Comparison of ENCODE assay signal across 1 cellular context in genomic region chr2:20065885-20066602, GRCh38.
TF ChIP-seq lines count a peak whose summit lies in the region.

No MANE protein-coding gene starts in this region.

TF ChIP-seq in HepG2, 621 proteins besides CTCF, POLR2A, EP300 and RAD21 (continued from another document and continues in another):
- TF ChIP-seq MAX (IDR thresholded peaks at IDR 0.05) (0 out of 2 replicates have a peak, but pooled peaks have one; percentile 27), ATF7 (IDR thresholded peaks at IDR 0.05) (no peak), ATF7 (CRISPR knock-in tag; IDR thresholded peaks at IDR 0.05) (no peak; the same call in 1 of the 2 replicates), SAP130 (CRISPR knock-in tag; IDR thresholded peaks at IDR 0.05; ENCODE audit: low read depth) (peak; percentile 79), NFIC (IDR thresholded peaks at IDR 0.05; ENCODE audit: low read length) (peak; percentile 70; the same call in 1 of the 2 replicates), CERS6 (CRISPR knock-in tag; IDR thresholded peaks at IDR 0.05) (no peak), ZNF605 (CRISPR knock-in tag; IDR thresholded peaks at IDR 0.05) (peak; percentile 78), SIN3A (IDR thresholded peaks at IDR 0.05; ENCODE audit: borderline replicate concordance, low read depth, low read length) (no peak), ZNF644 (CRISPR knock-in tag; IDR thresholded peaks at IDR 0.05; ENCODE audit: low read depth) (peak; percentile 95), ZBTB4 (CRISPR knock-in tag; IDR thresholded peaks at IDR 0.05; ENCODE audit: borderline replicate concordance) (peak; percentile 67; the same call in 1 of the 2 replicates), IRF9 (CRISPR knock-in tag; IDR thresholded peaks at IDR 0.05; ENCODE audit: borderline replicate concordance) (peak; percentile 58; the same call in 1 of the 2 replicates), ATF6 (CRISPR knock-in tag; conservative IDR thresholded peaks at IDR 0.05) (no peak), ZNF713 (CRISPR knock-in tag; IDR thresholded peaks at IDR 0.05) (peak; percentile 93), PRDM10 (CRISPR knock-in tag; IDR thresholded peaks at IDR 0.05; ENCODE audit: low read depth) (peak; percentile 56; the same call in 1 of the 2 replicates), ZBTB38 (CRISPR knock-in tag; IDR thresholded peaks at IDR 0.05) (no peak), MYC (CRISPR knock-in tag; IDR thresholded peaks at IDR 0.05; ENCODE audit: borderline replicate concordance) (peak; percentile 50; the same call in 1 of the 2 replicates), FOXA3 (CRISPR knock-in tag; IDR thresholded peaks at IDR 0.05) (peak; percentile 41; the same call in 1 of the 2 replicates), ATM (IDR thresholded peaks at IDR 0.05; ENCODE audit: borderline replicate concordance) (no peak), KAT8 (CRISPR knock-in tag; IDR thresholded peaks at IDR 0.05) (peak; percentile 66; the same call in 1 of the 2 replicates), TFDP1 (CRISPR knock-in tag; IDR thresholded peaks at IDR 0.05; ENCODE audit: borderline replicate concordance) (no peak), ZNF367 (CRISPR knock-in tag; IDR thresholded peaks at IDR 0.05; ENCODE audit: borderline replicate concordance) (no peak), NR2F2 (IDR thresholded peaks at IDR 0.05; ENCODE audit: borderline replicate concordance, low read depth) (0 out of 2 replicates have a peak, but pooled peaks have one; percentile 14), CENPT (CRISPR knock-in tag; IDR thresholded peaks at IDR 0.05; ENCODE audit: low read depth) (no peak), ZNF24 (IDR thresholded peaks at IDR 0.05) (0 out of 2 replicates have a peak, but pooled peaks have one; percentile 27), ZBTB26 (CRISPR knock-in tag; IDR thresholded peaks at IDR 0.05; ENCODE audit: borderline replicate concordance) (peak; percentile 78; the same call in 1 of the 2 replicates), ZNF224 (CRISPR knock-in tag; IDR thresholded peaks at IDR 0.05) (no peak), ZNF766 (CRISPR knock-in tag; IDR thresholded peaks at IDR 0.05; ENCODE audit: borderline replicate concordance) (no peak), HMG20A (CRISPR knock-in tag; IDR thresholded peaks at IDR 0.05; ENCODE audit: borderline replicate concordance) (peak; percentile 85), ZFP36L1 (CRISPR knock-in tag; IDR thresholded peaks at IDR 0.05) (0 out of 2 replicates have a peak, but pooled peaks have one; percentile 55), NR2F1 (CRISPR knock-in tag; IDR thresholded peaks at IDR 0.05) (peak in 1 of 2 experiments; percentile 60; a peak in 1 of 4 replicates), ZFY (CRISPR knock-in tag; IDR thresholded peaks at IDR 0.05) (peak; percentile 31; the same call in 1 of the 2 replicates), AFF4 (CRISPR knock-in tag; IDR thresholded peaks at IDR 0.05) (no peak), SOX13 (IDR thresholded peaks at IDR 0.05) (peak; percentile 93), SOX13 (CRISPR knock-in tag; conservative IDR thresholded peaks at IDR 0.05 in 1 of 2, IDR thresholded peaks at IDR 0.05 in 1 of 2) (peak in 1 of 2 experiments; percentile 98; a peak in 2 of 4 replicates), DMAP1 (CRISPR knock-in tag; IDR thresholded peaks at IDR 0.05) (0 out of 2 replicates have a peak, but pooled peaks have one; percentile 34), ZNF260 (CRISPR knock-in tag; IDR thresholded peaks at IDR 0.05; ENCODE audit: borderline replicate concordance, low read depth) (0 out of 2 replicates have a peak, but pooled peaks have one; percentile 63), XRCC5 (optimal IDR thresholded peaks at IDR 0.05; ENCODE audit: low read length) (peak; percentile 52), DR1 (CRISPR knock-in tag; IDR thresholded peaks at IDR 0.05) (no peak), HNF4A (CRISPR knock-in tag; IDR thresholded peaks at IDR 0.05) (peak; percentile 90), ZFP41 (CRISPR knock-in tag; IDR thresholded peaks at IDR 0.05; ENCODE audit: borderline replicate concordance) (0 out of 2 replicates have a peak, but pooled peaks have one; percentile 70), ZNF543 (CRISPR knock-in tag; IDR thresholded peaks at IDR 0.05) (peak; percentile 81; the same call in 1 of the 2 replicates), TFAP4 (IDR thresholded peaks at IDR 0.05; ENCODE audit: borderline replicate concordance, low read depth) (0 out of 2 replicates have a peak, but pooled peaks have one; percentile 11), BORCS8-MEF2B (CRISPR knock-in tag; IDR thresholded peaks at IDR 0.05) (no peak; the same call in 1 of the 2 replicates), YEATS4 (CRISPR knock-in tag; IDR thresholded peaks at IDR 0.05; ENCODE audit: borderline replicate concordance) (peak; percentile 60), ISL2 (CRISPR knock-in tag; IDR thresholded peaks at IDR 0.05) (peak; percentile 82; the same call in 1 of the 2 replicates)
